Comparison of ENCODE assay signal across 12 cellular contexts in the genomic region with DNA sequence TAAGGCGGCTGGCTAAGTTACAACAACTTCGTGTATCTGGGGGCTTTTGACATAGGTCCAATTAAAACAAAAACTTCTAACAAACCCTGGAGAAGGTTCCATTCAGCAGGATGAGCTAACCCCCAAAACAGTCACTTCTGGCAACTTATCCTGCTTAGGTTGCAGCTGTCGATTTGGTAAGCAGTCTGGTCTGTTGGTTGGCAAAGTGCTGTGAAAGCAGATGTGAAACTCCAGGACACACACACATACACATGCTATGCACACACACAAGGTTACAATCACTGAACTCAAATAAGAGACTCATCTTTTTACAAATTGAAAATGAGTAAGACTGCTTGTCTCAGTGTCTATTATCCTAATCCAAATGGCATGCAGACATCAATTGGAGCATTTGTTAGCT.
DNase-seq lines count a peak whose midpoint lies in the region; ATAC-seq and TF ChIP-seq lines count a peak whose summit lies in the region.
"Had no signal": no experiment of that assay in that cellular context is flagged by ENCODE, and none has a peak within 500 bp of the region (broad histone marks: within the 10 kb centered on the region; RNA-seq: fewer than 3 reads in every experiment).

No MANE protein-coding gene starts in this region.

- no peaks in the 10 kb centered on the region for H3K36me3 Mint-ChIP-seq in stimulated activated memory B cell treated with anti-CD40 and anti-IgM and Interleukin-4, amounts not matched to agents 10 μg/mL and 1 μg/mL and 100 μg/mL, for 72 hours
- H3K36me3 Mint-ChIP-seq in activated naive CD8-positive, alpha-beta T cell treated with anti-CD3 and anti-CD28 coated beads for 36 hours = no peaks in the 10 kb centered on the region

- no peak overlapping the region for H3K27ac Mint-ChIP-seq in stimulated activated memory B cell treated with anti-CD40 and anti-IgM and Interleukin-4, amounts not matched to agents 10 μg/mL and 1 μg/mL and 100 μg/mL, for 72 hours
- no peak overlapping the region for H3K27ac Mint-ChIP-seq in activated naive CD8-positive, alpha-beta T cell treated with anti-CD3 and anti-CD28 coated beads for 36 hours

- ATAC-seq in HG03442 (IDR thresholded peaks at IDR 0.05; ENCODE audit: unreplicated experiment) = peak; percentile 54
- peak; percentile 64 for ATAC-seq in stimulated activated memory B cell treated with anti-CD40 and anti-IgM and Interleukin-4, amounts not matched to agents 10 μg/mL and 1 μg/mL and 100 μg/mL, for 72 hours
- ATAC-seq in HG03097 (IDR thresholded peaks at IDR 0.05; ENCODE audit: low FRiP score, unreplicated experiment) = no peak

- H3K4me1 Mint-ChIP-seq in stimulated activated memory B cell treated with anti-CD40 and anti-IgM and Interleukin-4, amounts not matched to agents 10 μg/mL and 1 μg/mL and 100 μg/mL, for 72 hours = no peaks in the 10 kb centered on the region
- no peaks in the 10 kb centered on the region for H3K4me1 Mint-ChIP-seq in activated naive CD8-positive, alpha-beta T cell treated with anti-CD3 and anti-CD28 coated beads for 36 hours

- H3K9me3 Mint-ChIP-seq in stimulated activated memory B cell treated with anti-CD40 and anti-IgM and Interleukin-4, amounts not matched to agents 10 μg/mL and 1 μg/mL and 100 μg/mL, for 72 hours = peaks cover 3% of the 10 kb centered on the region
- peaks cover 1% of the 10 kb centered on the region for H3K9me3 Mint-ChIP-seq in activated naive CD8-positive, alpha-beta T cell treated with anti-CD3 and anti-CD28 coated beads for 36 hours

- DNase-seq in SIG-M5 treated with dmso at 0.1 percent for 504 hours (lab: John Stamatoyannopoulos, UW; ENCODE audit: unreplicated experiment) (peak; percentile 21), SIG-M5 (lab: John Stamatoyannopoulos, UW) (no peak), cardiac fibroblast (ENCODE audit: low read depth in 2 of 2) (peak; percentile 69 to 75), G401 (ENCODE audit: low spot score) (no peak)
- no peak for DNase-seq in activated naive CD8-positive, alpha-beta T cell treated with anti-CD3 and anti-CD28 coated beads for 36 hours
- DNase-seq: 8988T, foreskin melanocyte had no signal

- no peak overlapping the region for H3K4me3 ChIP-seq in cardiac fibroblast (replicated peaks in 1 of 2; ENCODE audit: low read depth in 2 of 2, low read length in 2 of 2)
- H3K4me3 ChIP-seq: tibial nerve had no signal

- no peak for TF ChIP-seq CTCF in cardiac fibroblast (IDR thresholded peaks at IDR 0.05; ENCODE audit: low read depth, low read length)

- in situ Hi-C loops in G401 (cut with HindIII; ENCODE audit: low sequenced_read_pairs) = no loop called here

- H3K27me3 Mint-ChIP-seq in stimulated activated memory B cell treated with anti-CD40 and anti-IgM and Interleukin-4, amounts not matched to agents 10 μg/mL and 1 μg/mL and 100 μg/mL, for 72 hours = peaks cover 34% of the 10 kb centered on the region
- H3K27me3 Mint-ChIP-seq in activated naive CD8-positive, alpha-beta T cell treated with anti-CD3 and anti-CD28 coated beads for 36 hours = peaks cover 52% of the 10 kb centered on the region

- H3K4me3 Mint-ChIP-seq in stimulated activated memory B cell treated with anti-CD40 and anti-IgM and Interleukin-4, amounts not matched to agents 10 μg/mL and 1 μg/mL and 100 μg/mL, for 72 hours = no peak overlapping the region
- H3K4me3 Mint-ChIP-seq in activated naive CD8-positive, alpha-beta T cell treated with anti-CD3 and anti-CD28 coated beads for 36 hours = no peak overlapping the region
- H3K4me3 Mint-ChIP-seq: brain had no signal

Comparison
In these comparisons a context has a peak if more than half of its experiments do, and no peak if none do; other contexts are left out.
1. DNase-seq: peak in SIG-M5 treated with dmso at 0.1 percent for 504 hours (single experiment) and cardiac fibroblast (2 of 2); none in SIG-M5 (single experiment), activated naive CD8-positive, alpha-beta T cell treated with anti-CD3 and anti-CD28 coated beads for 36 hours (single experiment) and G401 (single experiment).